Comparison of ENCODE assay signal across 19 cellular contexts in genomic region chr3:107284570-107284969, GRCh38.
DNase-seq lines count a peak whose midpoint lies in the region; ATAC-seq and TF ChIP-seq lines count a peak whose summit lies in the region.
"Had no signal": no experiment of that assay in that cellular context is flagged by ENCODE, and none has a peak within 500 bp of the region (broad histone marks: within the 10 kb centered on the region; RNA-seq: fewer than 3 reads in every experiment).

No MANE protein-coding gene starts in this region.

- no peak overlapping the region for H3K9ac ChIP-seq in mesendoderm (ENCODE audit: low read length)

- H3K79me1 ChIP-seq in mesendoderm (ENCODE audit: low read length) = no peaks in the 10 kb centered on the region

- no peaks in the 10 kb centered on the region for H3K27me3 Mint-ChIP-seq in GM23338 (ENCODE audit: insufficient read depth, low read depth, poor library complexity)

- no peak overlapping the region; the same call in 1 of the 2 replicates for H3K27ac Mint-ChIP-seq in GM23338
- H3K27ac Mint-ChIP-seq: activated T-helper 17 cell treated with anti-CD3 and anti-CD28 coated beads, Interleukin-2, amount 50 U/mL, for 72 hours had no signal

- H4K5ac ChIP-seq in mesendoderm (ENCODE audit: low read length) = peak overlapping the region; percentile 41

- H3K79me2 ChIP-seq in GM23338 (replicated peaks; ENCODE audit: insufficient read depth) (no peaks in the 10 kb centered on the region), mesendoderm (ENCODE audit: control insufficient read depth, insufficient read depth, low read length) (no peaks in the 10 kb centered on the region)

- H3K4me1 Mint-ChIP-seq in GM23338 = peaks cover 34% of the 10 kb centered on the region
- H3K4me1 Mint-ChIP-seq: activated T-helper 17 cell treated with anti-CD3 and anti-CD28 coated beads, Interleukin-2, amount 50 U/mL, for 72 hours had no signal

- ATAC-seq in GM23338 = no peak
- ATAC-seq: activated T-helper 17 cell treated with anti-CD3 and anti-CD28 coated beads, Interleukin-2, amount 50 U/mL, for 72 hours; gastrocnemius medialis had no signal

- no peak overlapping the region for H3K4me3 Mint-ChIP-seq in GM23338
- H3K4me3 Mint-ChIP-seq: activated T-helper 17 cell treated with anti-CD3 and anti-CD28 coated beads, Interleukin-2, amount 50 U/mL, for 72 hours; neural crest cell had no signal

- H3K27ac ChIP-seq in GM23338 (ENCODE audit: low read depth) = no peak overlapping the region
- peak overlapping the region; percentile 40 for H3K27ac ChIP-seq in mesendoderm (ENCODE audit: low read depth, low read length)
- H3K27ac ChIP-seq: gastrocnemius medialis, WERI-Rb-1 had no signal

- no peaks in the 10 kb centered on the region for H3K9me2 ChIP-seq in GM23338 (ENCODE audit: insufficient read depth)

- no peak for TF ChIP-seq CTCF in GM23338 (conservative IDR thresholded peaks at IDR 0.05; ENCODE audit: low read depth in 2 of 2)

- H3K56ac ChIP-seq in mesendoderm (ENCODE audit: low read length) = peak overlapping the region; percentile 19

- no peak overlapping the region for H2AFZ ChIP-seq in GM23338

- H3K36me3 ChIP-seq in GM23338 (ENCODE audit: insufficient read depth) (no peaks in the 10 kb centered on the region), mesendoderm (ENCODE audit: control insufficient read depth, insufficient read depth, low read length) (no peaks in the 10 kb centered on the region)
- H3K36me3 ChIP-seq: BE2C, gastrocnemius medialis, WERI-Rb-1 had no signal

- no peaks in the 10 kb centered on the region for H3K36me3 Mint-ChIP-seq in GM23338 (ENCODE audit: low read depth)

- H2BK15ac ChIP-seq in mesendoderm (replicated peaks; ENCODE audit: low read depth) = no peak overlapping the region

- peak overlapping the region; percentile 58 for H2BK5ac ChIP-seq in mesendoderm (ENCODE audit: low read length)

- no peaks in the 10 kb centered on the region for H4K20me1 ChIP-seq in GM23338 (replicated peaks; ENCODE audit: insufficient read depth)

- no peak overlapping the region for H3K18ac ChIP-seq in mesendoderm (ENCODE audit: low read length)

- H2BK120ac ChIP-seq in mesendoderm (ENCODE audit: low read depth, low read length) = no peak overlapping the region

- H3F3A ChIP-seq in GM23338 (replicated peaks; ENCODE audit: low read depth) = no peaks in the 10 kb centered on the region

- H3K27me3 ChIP-seq in GM23338 (ENCODE audit: insufficient read depth) (no peaks in the 10 kb centered on the region), mesendoderm (ENCODE audit: insufficient read depth, low read length, poor library complexity) (no peaks in the 10 kb centered on the region)
- H3K27me3 ChIP-seq: gastrocnemius medialis had no signal

- H3K4me2 ChIP-seq in GM23338 (peak overlapping the region; percentile 42), mesendoderm (ENCODE audit: low read length) (no peak overlapping the region)

- H3K4me3 ChIP-seq in GM23338 (no peak overlapping the region), mesendoderm (ENCODE audit: low read length) (no peak overlapping the region)
- H3K4me3 ChIP-seq: gastrocnemius medialis had no signal

- DNase-seq in GM23338 (ENCODE audit: low spot score) (no peak), NCI-H82 treated with DMSO at 0.1 percent for 48 hours (lab: John Stamatoyannopoulos, UW; ENCODE audit: unreplicated experiment) (peak; percentile 41), dedifferentiated amniotic fluid mesenchymal stem cell (ENCODE audit: extremely low spot score) (peak; percentile 37), mesendoderm (peak; percentile 63), cerebellar cortex (ENCODE audit: low spot score) (no peak), NCI-H345 treated with DMSO at 0.1 percent for 48 hours (lab: John Stamatoyannopoulos, UW; ENCODE audit: unreplicated experiment) (no peak), nucleus accumbens (lab: John Stamatoyannopoulos, UW) (no peak)
- no peak for DNase-seq in activated T-cell treated with anti-CD3 and anti-CD28 coated beads, Interleukin-2, amount 50 U/mL, for 1 hour
- DNase-seq: activated CD8-positive, alpha-beta memory T cell treated with anti-CD3 and anti-CD28 coated beads for 24 hours; amygdala; BE2C; gastrocnemius medialis; Kasumi-1; NCI-H1436 treated with DMSO at 0.1 percent for 48 hours; NCI-H446; stimulated activated CD4-positive, alpha-beta T cell treated with anti-CD3 and anti-CD28 coated beads, Interleukin-2, amount 100 ng/mL, for 24 hours; WERI-Rb-1 had no signal

- H4K8ac ChIP-seq in mesendoderm (ENCODE audit: low read depth, low read length) = no peak overlapping the region

- H2AK5ac ChIP-seq in mesendoderm (ENCODE audit: low read length) = no peak overlapping the region

- H3K4me1 ChIP-seq in GM23338 (ENCODE audit: insufficient read depth) (peaks cover 27% of the 10 kb centered on the region), mesendoderm (ENCODE audit: control insufficient read depth, low read depth, low read length) (peaks cover 15% of the 10 kb centered on the region)
- H3K4me1 ChIP-seq: BE2C, gastrocnemius medialis had no signal

- peaks cover 3% of the 10 kb centered on the region; the same call in 1 of the 3 replicates for H3K9me3 Mint-ChIP-seq in GM23338
- H3K9me3 Mint-ChIP-seq: activated T-helper 17 cell treated with anti-CD3 and anti-CD28 coated beads, Interleukin-2, amount 50 U/mL, for 72 hours had no signal

- no peak overlapping the region for H3K4ac ChIP-seq in mesendoderm (ENCODE audit: low read depth, low read length)

- no peak overlapping the region for H3K23ac ChIP-seq in mesendoderm (ENCODE audit: low read length)

TF ChIP-seq in GM23338, 12 proteins besides CTCF, POLR2A, EP300 and RAD21 (continues in another document):
- no peak for TF ChIP-seq STAT1 (IDR thresholded peaks at IDR 0.05; ENCODE audit: unreplicated experiment)
- TF ChIP-seq POLR2AphosphoS5 (IDR thresholded peaks at IDR 0.05; ENCODE audit: low read depth) = no peak
- TF ChIP-seq NANOG (IDR thresholded peaks at IDR 0.05; ENCODE audit: borderline replicate concordance) = no peak
- TF ChIP-seq ZNF114 (CRISPR knock-in tag; IDR thresholded peaks at IDR 0.05) = no peak
- TF ChIP-seq, protein P1, sequence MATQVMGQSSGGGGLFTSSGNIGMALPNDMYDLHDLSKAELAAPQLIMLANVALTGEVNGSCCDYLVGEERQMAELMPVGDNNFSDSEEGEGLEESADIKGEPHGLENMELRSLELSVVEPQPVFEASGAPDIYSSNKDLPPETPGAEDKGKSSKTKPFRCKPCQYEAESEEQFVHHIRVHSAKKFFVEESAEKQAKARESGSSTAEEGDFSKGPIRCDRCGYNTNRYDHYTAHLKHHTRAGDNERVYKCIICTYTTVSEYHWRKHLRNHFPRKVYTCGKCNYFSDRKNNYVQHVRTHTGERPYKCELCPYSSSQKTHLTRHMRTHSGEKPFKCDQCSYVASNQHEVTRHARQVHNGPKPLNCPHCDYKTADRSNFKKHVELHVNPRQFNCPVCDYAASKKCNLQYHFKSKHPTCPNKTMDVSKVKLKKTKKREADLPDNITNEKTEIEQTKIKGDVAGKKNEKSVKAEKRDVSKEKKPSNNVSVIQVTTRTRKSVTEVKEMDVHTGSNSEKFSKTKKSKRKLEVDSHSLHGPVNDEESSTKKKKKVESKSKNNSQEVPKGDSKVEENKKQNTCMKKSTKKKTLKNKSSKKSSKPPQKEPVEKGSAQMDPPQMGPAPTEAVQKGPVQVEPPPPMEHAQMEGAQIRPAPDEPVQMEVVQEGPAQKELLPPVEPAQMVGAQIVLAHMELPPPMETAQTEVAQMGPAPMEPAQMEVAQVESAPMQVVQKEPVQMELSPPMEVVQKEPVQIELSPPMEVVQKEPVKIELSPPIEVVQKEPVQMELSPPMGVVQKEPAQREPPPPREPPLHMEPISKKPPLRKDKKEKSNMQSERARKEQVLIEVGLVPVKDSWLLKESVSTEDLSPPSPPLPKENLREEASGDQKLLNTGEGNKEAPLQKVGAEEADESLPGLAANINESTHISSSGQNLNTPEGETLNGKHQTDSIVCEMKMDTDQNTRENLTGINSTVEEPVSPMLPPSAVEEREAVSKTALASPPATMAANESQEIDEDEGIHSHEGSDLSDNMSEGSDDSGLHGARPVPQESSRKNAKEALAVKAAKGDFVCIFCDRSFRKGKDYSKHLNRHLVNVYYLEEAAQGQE (IDR thresholded peaks at IDR 0.05; ENCODE audit: unreplicated experiment) = no peak

Comparison
In these comparisons a context has a peak if more than half of its experiments do, and no peak if none do; other contexts are left out.
1. DNase-seq: peak in NCI-H82 treated with DMSO at 0.1 percent for 48 hours (single experiment), dedifferentiated amniotic fluid mesenchymal stem cell (single experiment) and mesendoderm (single experiment); none in GM23338 (single experiment), activated T-cell treated with anti-CD3 and anti-CD28 coated beads, Interleukin-2, amount 50 U/mL, for 1 hour (single experiment), cerebellar cortex (single experiment), NCI-H345 treated with DMSO at 0.1 percent for 48 hours (single experiment) and nucleus accumbens (0 of 56).